Comparison of ENCODE assay signal across 8 cellular contexts in genomic region chr14:75711796-75712211, GRCh38. TPM values are rescaled to one million over a fixed set of nuclear protein-coding genes. Genes with fewer than 3 reads are reported as not detected.
A peak's percentile ranks its signal among the peaks of the same experiment; 100 is the strongest.
DNase-seq lines count a peak whose midpoint lies in the region; ATAC-seq and TF ChIP-seq lines count a peak whose summit lies in the region.

No MANE protein-coding gene starts in this region.

- DNase-seq in GM12865 (ENCODE audit: low read depth) = peak; percentile 76
- DNase-seq in IMR-90 = peak; percentile 85
- DNase-seq in cerebellar cortex (ENCODE audit: low spot score) = peak; percentile 13
- DNase-seq in kidney tubule cell (ENCODE audit: low spot score) = peak; percentile 99
- DNase-seq in GDM1 (lab: John Stamatoyannopoulos, UW) = no peak

- H3K79me1 ChIP-seq in IMR-90 (ENCODE audit: low read depth in 1 of 2, low read length in 2 of 2) = no peaks in the 10 kb centered on the region

- H3K4me1 ChIP-seq in IMR-90 (ENCODE audit: control insufficient read depth, insufficient read depth, low read length) = peaks cover 13% of the 10 kb centered on the region

- H3K56ac ChIP-seq in IMR-90 (ENCODE audit: extremely low read depth, insufficient read depth, low read length) = no peak overlapping the region

- H2BK5ac ChIP-seq in IMR-90 (ENCODE audit: low read depth, low read length, poor library complexity, severe bottlenecking) = no peak overlapping the region

- H3K27me3 ChIP-seq in IMR-90 (ENCODE audit: control insufficient read depth, insufficient read depth, low read length) = peaks cover 2% of the 10 kb centered on the region; the same call in 1 of the 2 replicates

- peak overlapping the region; percentile 11 for H2AK9ac ChIP-seq in IMR-90 (replicated peaks; ENCODE audit: low read depth, low read length, poor library complexity)

- no peak overlapping the region for H4K91ac ChIP-seq in IMR-90 (ENCODE audit: insufficient read depth, low read depth, low read length)

- no peaks in the 10 kb centered on the region for H3K9me1 ChIP-seq in IMR-90 (ENCODE audit: insufficient read depth, low read length)

- no peak overlapping the region for H4K5ac ChIP-seq in IMR-90 (ENCODE audit: low read depth, low read length)

- dilution Hi-C loops in IMR-90 (cut with HindIII; ENCODE audit: low sequenced_read_pairs, unreplicated experiment) = no loop called here

- WGBS in IMR-90 (ENCODE audit: extremely low coverage in 2 of 2, insufficient read length in 1 of 2), 2 experiments = 40% methylated on average over 2 of the region's 4 CpGs; no CpG with 5 or more reads in 1 of the 2 experiments

- TF ChIP-seq CTCF in GM12865 (IDR thresholded peaks at IDR 0.05; ENCODE audit: insufficient read depth, low read depth, low read length, missing control alignments) (no peak), IMR-90 (conservative IDR thresholded peaks at IDR 0.05; ENCODE audit: low read depth, low read length) (no peak)

- in situ Hi-C loops in IMR-90 (cut with MboI; ENCODE audit: low sequenced_read_pairs) = loop anchor here (5.0 to 25.0 kb wide), 3 partner anchors 270 to 925 kb away; partner anchors contain the start of gene TGFB3

- H3K4me2 ChIP-seq in IMR-90 (ENCODE audit: low read depth, low read length) = peak overlapping the region; percentile 2; the same call in 1 of the 2 replicates

- no peak overlapping the region for H2BK15ac ChIP-seq in IMR-90 (ENCODE audit: low read depth, low read length)

- no peak overlapping the region for H2AK5ac ChIP-seq in IMR-90 (ENCODE audit: low read depth, low read length)

- no peak overlapping the region for H3K4me3 ChIP-seq in GM12865 (ENCODE audit: low read depth, low read length)
- no peak overlapping the region for H3K4me3 ChIP-seq in IMR-90 (ENCODE audit: insufficient read depth, low read depth, low read length)

- no peak overlapping the region for H3K18ac ChIP-seq in IMR-90 (ENCODE audit: low read depth, low read length)

- 0 out of 2 replicates have a peak overlapping the region, but pooled peaks have one; percentile 10 for H3K14ac ChIP-seq in IMR-90 (replicated peaks; ENCODE audit: low read depth, low read length)

- 0 out of 2 replicates have a peak overlapping the region, but pooled peaks have one; percentile 7 for H3K23ac ChIP-seq in IMR-90 (ENCODE audit: low read depth, low read length)

- POLR2A ChIA-PET in IMR-90 (lab: Charles Lee; ENCODE audit: unreplicated experiment) = no interaction called here

- no peak for TF ChIP-seq RAD21 in IMR-90 (IDR thresholded peaks at IDR 0.05; ENCODE audit: low read length)

- no peak overlapping the region for H3K4ac ChIP-seq in IMR-90 (ENCODE audit: low read depth, low read length)

- ATAC-seq in IMR-90 (ENCODE audit: low read depth) (peak; percentile 36), HG02571 (IDR thresholded peaks at IDR 0.05; ENCODE audit: unreplicated experiment) (no peak), GM19395 (IDR thresholded peaks at IDR 0.05; ENCODE audit: unreplicated experiment) (no peak)

- H2AFZ ChIP-seq in IMR-90 (replicated peaks; ENCODE audit: low read length, poor library complexity) = no peak overlapping the region

- no TSS peak for BruUV-seq in IMR-90 (replicated peaks; lab: Mats Ljungman, UMichigan)

- H2BK20ac ChIP-seq in IMR-90 (ENCODE audit: low read depth, low read length) = no peak overlapping the region

- no peaks in the 10 kb centered on the region for H3K36me3 ChIP-seq in IMR-90 (ENCODE audit: control insufficient read depth, insufficient read depth, low read length)

- intact Hi-C loops in IMR-90 (cut with micrococcal nuclease) = loop anchor here (1.0 to 5.0 kb wide), 5 partner anchors 83 to 935 kb away; no protein-coding TSS in a partner anchor

- no peak overlapping the region for H3K27ac ChIP-seq in IMR-90 (ENCODE audit: insufficient read depth, low read length)
- H3K27ac ChIP-seq in temporal lobe (ENCODE audit: low read depth, low read length) = peak overlapping the region; percentile 88

- peaks cover 28% of the 10 kb centered on the region for H4K20me1 ChIP-seq in IMR-90 (ENCODE audit: insufficient read depth, low read length)

- no peak for TF ChIP-seq POLR2A in IMR-90 (IDR thresholded peaks at IDR 0.05; ENCODE audit: low read depth, low read length)

- H3K9me3 ChIP-seq in IMR-90 (ENCODE audit: control insufficient read depth, insufficient read depth, low read length) = no peaks in the 10 kb centered on the region

- no peak overlapping the region for H3K9ac ChIP-seq in IMR-90 (ENCODE audit: low read depth, low read length)

- no peak overlapping the region for H2BK120ac ChIP-seq in IMR-90 (ENCODE audit: low read depth, low read length)

- CTCF ChIA-PET in IMR-90 (lab: Yijun Ruan, JAX) = interaction anchor here (0.5 to 4.2 kb wide), 11 partner anchors 10 to 454 kb away, joined by 3 to 63 read pairs (median 3); partner anchors contain the start of genes ERG28, IFT43, TGFB3 and TTLL5

- H4K8ac ChIP-seq in IMR-90 (ENCODE audit: low read depth in 2 of 2, low read length in 2 of 2) = no peak overlapping the region

TF ChIP-seq in IMR-90, 13 proteins besides CTCF, POLR2A, EP300 and RAD21:
- no peak for TF ChIP-seq MXI1 (IDR thresholded peaks at IDR 0.05; ENCODE audit: borderline replicate concordance, low read depth, low read length)
- TF ChIP-seq FOS (IDR thresholded peaks at IDR 0.05; ENCODE audit: low read depth, low read length) = peak; percentile 30
- TF ChIP-seq CEBPB (IDR thresholded peaks at IDR 0.05; ENCODE audit: low read depth, low read length) = peak; percentile 21; the same call in 1 of the 2 replicates
- 0 out of 2 replicates have a peak, but pooled peaks have one; percentile 29 for TF ChIP-seq MAZ (IDR thresholded peaks at IDR 0.05; ENCODE audit: borderline replicate concordance, low read depth, low read length)
- TF ChIP-seq, protein P1, sequence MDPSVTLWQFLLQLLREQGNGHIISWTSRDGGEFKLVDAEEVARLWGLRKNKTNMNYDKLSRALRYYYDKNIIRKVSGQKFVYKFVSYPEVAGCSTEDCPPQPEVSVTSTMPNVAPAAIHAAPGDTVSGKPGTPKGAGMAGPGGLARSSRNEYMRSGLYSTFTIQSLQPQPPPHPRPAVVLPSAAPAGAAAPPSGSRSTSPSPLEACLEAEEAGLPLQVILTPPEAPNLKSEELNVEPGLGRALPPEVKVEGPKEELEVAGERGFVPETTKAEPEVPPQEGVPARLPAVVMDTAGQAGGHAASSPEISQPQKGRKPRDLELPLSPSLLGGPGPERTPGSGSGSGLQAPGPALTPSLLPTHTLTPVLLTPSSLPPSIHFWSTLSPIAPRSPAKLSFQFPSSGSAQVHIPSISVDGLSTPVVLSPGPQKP (IDR thresholded peaks at IDR 0.05; ENCODE audit: borderline replicate concordance, low read depth, low read length) = no peak
- TF ChIP-seq RCOR1 (IDR thresholded peaks at IDR 0.05; ENCODE audit: insufficient replicate concordance, low read length) = peak; percentile 46
- TF ChIP-seq USF2 (IDR thresholded peaks at IDR 0.05; ENCODE audit: low read depth, low read length) = no peak
- TF ChIP-seq CHD1 (IDR thresholded peaks at IDR 0.05; ENCODE audit: low read depth, low read length) = no peak
- no peak for TF ChIP-seq BHLHE40 (IDR thresholded peaks at IDR 0.05; ENCODE audit: low read depth, low read length)
- TF ChIP-seq SMC3 (IDR thresholded peaks at IDR 0.05; ENCODE audit: low read depth, low read length) = 0 out of 2 replicates have a peak, but pooled peaks have one; percentile 13
- no peak for TF ChIP-seq RFX5 (IDR thresholded peaks at IDR 0.05; ENCODE audit: low read depth, low read length)
- TF ChIP-seq MAFK (IDR thresholded peaks at IDR 0.05; ENCODE audit: low read depth, low read length) = peak; percentile 38
- TF ChIP-seq NFE2L2 (IDR thresholded peaks at IDR 0.05; ENCODE audit: low read depth, low read length) = peak; percentile 32; the same call in 1 of the 2 replicates

RNA-seq across cellular contexts. Expression of gene TTLL5, which starts 50.8 kb away (rescaled TPM):
- total RNA-seq in IMR-90 (2012; rRNA removed) (15.0 and 16.7 TPM in 2 replicates), temporal lobe (25.6 TPM)
- polyA plus RNA-seq in IMR-90 (2012; rRNA removed) = 9.3 and 11.9 TPM in 2 replicates
- 3.6 and 22.1 TPM in 2 replicates for polyA plus RNA-seq in IMR-90 (2012; cell fraction: cytosol; rRNA removed)
- 6.4 and 15.6 TPM in 2 replicates for polyA plus RNA-seq in IMR-90 (2012; cell fraction: nucleus; rRNA removed; ENCODE audit: low replicate concordance)

RNA-seq across cellular contexts. Expression of gene ERG28, which starts 51.1 kb away (rescaled TPM):
- 0.90 and 1.9 TPM in 2 replicates for total RNA-seq in IMR-90 (2012; rRNA removed)
- 15.0 and 15.4 TPM in 2 replicates for polyA plus RNA-seq in IMR-90 (2012; rRNA removed)
- polyA plus RNA-seq in IMR-90 (2012; cell fraction: cytosol; rRNA removed) = 14.6 and 16.0 TPM in 2 replicates
- 2.7 and 6.5 TPM in 2 replicates for polyA plus RNA-seq in IMR-90 (2012; cell fraction: nucleus; rRNA removed; ENCODE audit: low replicate concordance)
- 4.7 TPM for total RNA-seq in temporal lobe
